In genomic region chr11:111465400-111465799, GRCh38 we compare ENCODE assay signal across 28 cellular contexts. TPM values are rescaled to one million over a fixed set of nuclear protein-coding genes. Genes with fewer than 3 reads are reported as not detected.
DNase-seq lines count a peak whose midpoint lies in the region; TF ChIP-seq lines count a peak whose summit lies in the region.
"Had no signal": no experiment of that assay in that cellular context is flagged by ENCODE, and none has a peak within 500 bp of the region (broad histone marks: within the 10 kb centered on the region; RNA-seq: fewer than 3 reads in every experiment).

No MANE protein-coding gene starts in this region.

- TF ChIP-seq CTCF in AG10803 (conservative IDR thresholded peaks at IDR 0.05; ENCODE audit: low read length), result no peak

- no peak overlapping the region for H3K4me3 ChIP-seq in AG10803 (ENCODE audit: low read length)
- H3K4me3 ChIP-seq: A549, coronary artery, GM12878, right atrium auricular region had no signal

- DNase-seq in AG10803 (ENCODE audit: low read depth) (peak; percentile 67), LHCN-M2 (ENCODE audit: low read depth) (peak; percentile 67), amniotic stem cell (lab: John Stamatoyannopoulos, UW) (peak; percentile 1), fibroblast of the conjunctiva (ENCODE audit: low read depth) (peak; percentile 12), COR-L47 (lab: John Stamatoyannopoulos, UW) (no peak), AML-193 (lab: John Stamatoyannopoulos, UW) (no peak), activated gamma-delta T cell treated with Interleukin-2 at 50 U/mL for 16 hours (no peak)
- DNase-seq in effector CD8-positive, alpha-beta T cell (lab: John Stamatoyannopoulos, UW), result no peak
- DNase-seq: activated CD4-positive, alpha-beta T cell treated with anti-CD3 and anti-CD28 coated beads for 1 hour; activated naive CD4-positive, alpha-beta T cell treated with anti-CD3 and anti-CD28 coated beads, Interleukin-2, amount 50 U/mL, for 16 hours; activated T-cell treated with anti-CD3 and anti-CD28 coated beads, Interleukin-2, amount 50 U/mL, for 48 hours; DMS153; GOT3; Karpas-422; left colon; mesendoderm; naive B cell; NCI-H1105; NCI-H2081; NCI-H510A; substantia nigra had no signal

RNA-seq across cellular contexts. Expression of gene BTG4, which starts 46.8 kb away (rescaled TPM):
- 0.17 TPM in 1 of 2 replicates, not detected in the other for total RNA-seq in LHCN-M2 (2014; rRNA removed)
- polyA plus RNA-seq in LHCN-M2 (2012), result 0.11 TPM
- total RNA-seq: activated CD8-positive, alpha-beta memory T cell treated with anti-CD3 and anti-CD28 coated beads for 36 hours; glomerular endothelial cell; GM12878; left colon; omental fat pad; right atrium auricular region had no signal

RNA-seq across cellular contexts. Expression of gene HOATZ, which starts 49.2 kb away (rescaled TPM):
- total RNA-seq in LHCN-M2 (2014; rRNA removed), result not detected in 2 replicates
- polyA plus RNA-seq in LHCN-M2 (2012), result not detected
- total RNA-seq: activated CD8-positive, alpha-beta memory T cell treated with anti-CD3 and anti-CD28 coated beads for 36 hours; glomerular endothelial cell; left colon; omental fat pad; right atrium auricular region had no signal
- polyA plus RNA-seq: A549, GM12878 had no signal

Comparison
In these comparisons a context has a peak if more than half of its experiments do, and no peak if none do; other contexts are left out.
1. DNase-seq: peak in AG10803 (single experiment), LHCN-M2 (single experiment), amniotic stem cell (single experiment) and fibroblast of the conjunctiva (single experiment); none in effector CD8-positive, alpha-beta T cell (single experiment), COR-L47 (single experiment), AML-193 (0 of 2) and activated gamma-delta T cell treated with Interleukin-2 at 50 U/mL for 16 hours (single experiment).